10 cellular contexts compared by ENCODE assay signal in genomic region chr13:27481766-27482165, GRCh38. TPM values are rescaled to one million over a fixed set of nuclear protein-coding genes. Genes with fewer than 3 reads are reported as not detected.
DNase-seq lines count a peak whose midpoint lies in the region; ATAC-seq, FAIRE-seq and TF ChIP-seq lines count a peak whose summit lies in the region.
"Had no signal": no experiment of that assay in that cellular context is flagged by ENCODE, and none has a peak within 500 bp of the region (broad histone marks: within the 10 kb centered on the region; RNA-seq: fewer than 3 reads in every experiment).

No MANE protein-coding gene starts in this region.

- TF ChIP-seq CTCF in D721Med (IDR thresholded peaks at IDR 0.05; ENCODE audit: insufficient read depth, missing control alignments) (peak; percentile 80), osteoblast (IDR thresholded peaks at IDR 0.05; ENCODE audit: extremely low read depth, low read depth, low read length) (peak; percentile 57)

- H3K36me3 ChIP-seq in osteoblast (ENCODE audit: insufficient read depth, low read length): no peaks in the 10 kb centered on the region

- H3K4me2 ChIP-seq in osteoblast (ENCODE audit: insufficient read depth, low read length): no peak overlapping the region

- H3K79me2 ChIP-seq in osteoblast (ENCODE audit: insufficient read depth, low read length): no peaks in the 10 kb centered on the region

- no peaks in the 10 kb centered on the region for H3K9me3 ChIP-seq in osteoblast (ENCODE audit: low read depth, low read length)

- no peaks in the 10 kb centered on the region for H4K20me1 ChIP-seq in osteoblast (ENCODE audit: insufficient read depth, low read length)

- FAIRE-seq in D721Med (lab: Jason Lieb, UNC) (no peak), HTR-8/SVneo (lab: Jason Lieb, UNC) (no peak)

- no peaks in the 10 kb centered on the region for H3K27me3 ChIP-seq in osteoblast (ENCODE audit: insufficient read depth, low read length)

- H3K4me1 ChIP-seq in osteoblast (ENCODE audit: insufficient read depth, low read length): peaks cover 11% of the 10 kb centered on the region

- no peak overlapping the region for H3K27ac ChIP-seq in osteoblast (ENCODE audit: low read depth, low read length)

- no peak for TF ChIP-seq POLR2A in erythroblast (IDR thresholded peaks at IDR 0.05; ENCODE audit: low read length)

- ATAC-seq in GM21717 (IDR thresholded peaks at IDR 0.05; ENCODE audit: unreplicated experiment) (no peak), HG02759 (IDR thresholded peaks at IDR 0.05; ENCODE audit: unreplicated experiment) (no peak)
- ATAC-seq: naive thymus-derived CD4-positive, alpha-beta T cell; T-cell had no signal

- peak; percentile 51 for DNase-seq in D721Med (ENCODE audit: insufficient read length, low spot score)
- DNase-seq in HTR-8/SVneo (ENCODE audit: insufficient read length, low spot score): peak; percentile 7
- peak; percentile 3 for DNase-seq in T follicular helper cell (ENCODE audit: low read depth)
- DNase-seq in erythroblast (lab: John Stamatoyannopoulos, UW): peak; percentile 56 to 71
- no peak for DNase-seq in osteoblast (ENCODE audit: insufficient read length, low spot score, missing footprints)
- no peak for DNase-seq in T-helper 9 cell

- H2AFZ ChIP-seq in osteoblast (ENCODE audit: low read length): no peak overlapping the region

- H3K4me3 ChIP-seq in osteoblast (ENCODE audit: insufficient read depth, low read length): no peak overlapping the region

RNA-seq across cellular contexts. Expression of gene MTIF3, which starts 31.4 kb away (rescaled TPM):
- 63.6 and 65.5 TPM in 2 replicates for total RNA-seq in osteoblast

RNA-seq across cellular contexts. Expression of gene GTF3A, which starts 57.3 kb away (rescaled TPM):
- total RNA-seq in osteoblast: 111 and 115 TPM in 2 replicates

Comparison
In these comparisons a context has a peak if more than half of its experiments do, and no peak if none do; other contexts are left out.
1. DNase-seq: peak in D721Med (single experiment), HTR-8/SVneo (single experiment), T follicular helper cell (single experiment) and erythroblast (2 of 2); none in osteoblast (single experiment) and T-helper 9 cell (single experiment).